ENCODE assay signal across 1 cellular context in the genomic region with DNA sequence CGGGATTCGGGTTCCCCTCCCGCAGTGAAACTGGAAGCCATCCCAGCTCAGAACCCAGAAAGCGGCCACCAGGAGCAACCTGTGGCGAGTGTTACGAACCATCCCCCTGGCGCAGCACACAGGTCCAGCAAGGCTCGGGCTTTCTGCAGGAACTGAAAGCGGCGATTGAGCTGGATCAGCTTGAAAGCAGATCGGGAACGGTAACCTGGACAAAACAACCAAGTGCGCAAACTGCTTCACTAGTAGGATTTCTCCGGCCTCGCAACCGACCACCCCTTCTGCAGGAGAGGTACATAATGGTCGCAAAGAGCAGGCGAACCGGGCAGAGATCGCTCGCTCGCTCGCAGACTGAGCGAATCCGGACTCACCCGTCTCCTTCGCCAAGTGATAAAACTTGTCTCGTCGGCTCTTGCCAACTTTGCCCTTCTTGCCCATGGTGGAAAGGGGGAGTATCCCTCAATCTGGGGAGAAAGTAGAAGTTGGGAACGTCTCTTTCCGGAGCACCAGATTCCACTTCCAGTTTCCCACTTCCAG.
TF ChIP-seq lines count a peak whose summit lies in the region.

No MANE protein-coding gene starts in this region.

TF ChIP-seq in K562, 482 proteins besides CTCF, POLR2A, EP300 and RAD21:
- TF ChIP-seq HDAC8 (tag; IDR thresholded peaks at IDR 0.05) (no peak), PHF20 (IDR thresholded peaks at IDR 0.05; ENCODE audit: partially characterized antibody) (no peak), ZBTB7A (IDR thresholded peaks at IDR 0.05; ENCODE audit: borderline replicate concordance, control insufficient read depth, low read depth, low read length) (0 out of 2 replicates have a peak, but pooled peaks have one; percentile 21), CHD2 (IDR thresholded peaks at IDR 0.05; ENCODE audit: low read depth, low read length) (no peak), SAP30 (IDR thresholded peaks at IDR 0.05; ENCODE audit: borderline replicate concordance, insufficient read depth, low read depth, low read length, poor library complexity, severe bottlenecking) (peak; percentile 92), ZBED1 (IDR thresholded peaks at IDR 0.05) (no peak), MYBL2 (IDR thresholded peaks at IDR 0.05; ENCODE audit: low read depth) (no peak), MYBL2 (CRISPR knock-in tag; IDR thresholded peaks at IDR 0.05; ENCODE audit: borderline replicate concordance) (no peak), ZNF695 (CRISPR knock-in tag; IDR thresholded peaks at IDR 0.05) (no peak), RBM17 (IDR thresholded peaks at IDR 0.05; ENCODE audit: borderline replicate concordance, low read depth, low read length) (no peak), TAF7 (tag; IDR thresholded peaks at IDR 0.05) (peak; percentile 70; the same call in 1 of the 2 replicates), NR2C2 (CRISPR knock-in tag; IDR thresholded peaks at IDR 0.05) (no peak), NR2C2 (tag; IDR thresholded peaks at IDR 0.05) (0 out of 2 replicates have a peak, but pooled peaks have one; percentile 94), BRD4 (IDR thresholded peaks at IDR 0.05) (0 out of 2 replicates have a peak, but pooled peaks have one; percentile 28), PHF8 (IDR thresholded peaks at IDR 0.05; ENCODE audit: borderline replicate concordance, low read length) (peak; percentile 77; the same call in 1 of the 2 replicates), SP1 (CRISPR knock-in tag; IDR thresholded peaks at IDR 0.05) (no peak), RBFOX2 (IDR thresholded peaks at IDR 0.05; ENCODE audit: low read depth, low read length) (no peak), GATA2 (CRISPR knock-in tag; IDR thresholded peaks at IDR 0.05) (no peak), ZNF586 (CRISPR knock-in tag; conservative IDR thresholded peaks at IDR 0.05) (no peak), CEBPG (CRISPR knock-in tag; IDR thresholded peaks at IDR 0.05) (0 out of 2 replicates have a peak, but pooled peaks have one; percentile 4), CEBPG (tag; conservative IDR thresholded peaks at IDR 0.05 in 1 of 2, IDR thresholded peaks at IDR 0.05 in 1 of 2) (no peak), CREB1 (IDR thresholded peaks at IDR 0.05) (no peak), CREB1 (CRISPR knock-in tag; IDR thresholded peaks at IDR 0.05) (peak; percentile 15), SIN3B (IDR thresholded peaks at IDR 0.05; ENCODE audit: low read depth) (no peak)
- TF ChIP-seq, protein P1, sequence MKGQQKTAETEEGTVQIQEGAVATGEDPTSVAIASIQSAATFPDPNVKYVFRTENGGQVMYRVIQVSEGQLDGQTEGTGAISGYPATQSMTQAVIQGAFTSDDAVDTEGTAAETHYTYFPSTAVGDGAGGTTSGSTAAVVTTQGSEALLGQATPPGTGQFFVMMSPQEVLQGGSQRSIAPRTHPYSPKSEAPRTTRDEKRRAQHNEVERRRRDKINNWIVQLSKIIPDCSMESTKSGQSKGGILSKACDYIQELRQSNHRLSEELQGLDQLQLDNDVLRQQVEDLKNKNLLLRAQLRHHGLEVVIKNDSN (CRISPR knock-in tag; IDR thresholded peaks at IDR 0.05): 0 out of 2 replicates have a peak, but pooled peaks have one; percentile 12
- TF ChIP-seq, protein P2, sequence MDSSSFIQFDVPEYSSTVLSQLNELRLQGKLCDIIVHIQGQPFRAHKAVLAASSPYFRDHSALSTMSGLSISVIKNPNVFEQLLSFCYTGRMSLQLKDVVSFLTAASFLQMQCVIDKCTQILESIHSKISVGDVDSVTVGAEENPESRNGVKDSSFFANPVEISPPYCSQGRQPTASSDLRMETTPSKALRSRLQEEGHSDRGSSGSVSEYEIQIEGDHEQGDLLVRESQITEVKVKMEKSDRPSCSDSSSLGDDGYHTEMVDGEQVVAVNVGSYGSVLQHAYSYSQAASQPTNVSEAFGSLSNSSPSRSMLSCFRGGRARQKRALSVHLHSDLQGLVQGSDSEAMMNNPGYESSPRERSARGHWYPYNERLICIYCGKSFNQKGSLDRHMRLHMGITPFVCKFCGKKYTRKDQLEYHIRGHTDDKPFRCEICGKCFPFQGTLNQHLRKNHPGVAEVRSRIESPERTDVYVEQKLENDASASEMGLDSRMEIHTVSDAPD (CRISPR knock-in tag; IDR thresholded peaks at IDR 0.05): peak; percentile 1; the same call in 1 of the 2 replicates
- TF ChIP-seq, protein P3, sequence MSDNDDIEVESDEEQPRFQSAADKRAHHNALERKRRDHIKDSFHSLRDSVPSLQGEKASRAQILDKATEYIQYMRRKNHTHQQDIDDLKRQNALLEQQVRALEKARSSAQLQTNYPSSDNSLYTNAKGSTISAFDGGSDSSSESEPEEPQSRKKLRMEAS (CRISPR knock-in tag; IDR thresholded peaks at IDR 0.05): peak; percentile 8; the same call in 1 of the 2 replicates
- TF ChIP-seq, protein P4, sequence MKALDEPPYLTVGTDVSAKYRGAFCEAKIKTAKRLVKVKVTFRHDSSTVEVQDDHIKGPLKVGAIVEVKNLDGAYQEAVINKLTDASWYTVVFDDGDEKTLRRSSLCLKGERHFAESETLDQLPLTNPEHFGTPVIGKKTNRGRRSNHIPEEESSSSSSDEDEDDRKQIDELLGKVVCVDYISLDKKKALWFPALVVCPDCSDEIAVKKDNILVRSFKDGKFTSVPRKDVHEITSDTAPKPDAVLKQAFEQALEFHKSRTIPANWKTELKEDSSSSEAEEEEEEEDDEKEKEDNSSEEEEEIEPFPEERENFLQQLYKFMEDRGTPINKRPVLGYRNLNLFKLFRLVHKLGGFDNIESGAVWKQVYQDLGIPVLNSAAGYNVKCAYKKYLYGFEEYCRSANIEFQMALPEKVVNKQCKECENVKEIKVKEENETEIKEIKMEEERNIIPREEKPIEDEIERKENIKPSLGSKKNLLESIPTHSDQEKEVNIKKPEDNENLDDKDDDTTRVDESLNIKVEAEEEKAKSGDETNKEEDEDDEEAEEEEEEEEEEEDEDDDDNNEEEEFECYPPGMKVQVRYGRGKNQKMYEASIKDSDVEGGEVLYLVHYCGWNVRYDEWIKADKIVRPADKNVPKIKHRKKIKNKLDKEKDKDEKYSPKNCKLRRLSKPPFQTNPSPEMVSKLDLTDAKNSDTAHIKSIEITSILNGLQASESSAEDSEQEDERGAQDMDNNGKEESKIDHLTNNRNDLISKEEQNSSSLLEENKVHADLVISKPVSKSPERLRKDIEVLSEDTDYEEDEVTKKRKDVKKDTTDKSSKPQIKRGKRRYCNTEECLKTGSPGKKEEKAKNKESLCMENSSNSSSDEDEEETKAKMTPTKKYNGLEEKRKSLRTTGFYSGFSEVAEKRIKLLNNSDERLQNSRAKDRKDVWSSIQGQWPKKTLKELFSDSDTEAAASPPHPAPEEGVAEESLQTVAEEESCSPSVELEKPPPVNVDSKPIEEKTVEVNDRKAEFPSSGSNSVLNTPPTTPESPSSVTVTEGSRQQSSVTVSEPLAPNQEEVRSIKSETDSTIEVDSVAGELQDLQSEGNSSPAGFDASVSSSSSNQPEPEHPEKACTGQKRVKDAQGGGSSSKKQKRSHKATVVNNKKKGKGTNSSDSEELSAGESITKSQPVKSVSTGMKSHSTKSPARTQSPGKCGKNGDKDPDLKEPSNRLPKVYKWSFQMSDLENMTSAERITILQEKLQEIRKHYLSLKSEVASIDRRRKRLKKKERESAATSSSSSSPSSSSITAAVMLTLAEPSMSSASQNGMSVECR (CRISPR knock-in tag; IDR thresholded peaks at IDR 0.05): peak; percentile 46; the same call in 1 of the 2 replicates
- TF ChIP-seq, protein P5, sequence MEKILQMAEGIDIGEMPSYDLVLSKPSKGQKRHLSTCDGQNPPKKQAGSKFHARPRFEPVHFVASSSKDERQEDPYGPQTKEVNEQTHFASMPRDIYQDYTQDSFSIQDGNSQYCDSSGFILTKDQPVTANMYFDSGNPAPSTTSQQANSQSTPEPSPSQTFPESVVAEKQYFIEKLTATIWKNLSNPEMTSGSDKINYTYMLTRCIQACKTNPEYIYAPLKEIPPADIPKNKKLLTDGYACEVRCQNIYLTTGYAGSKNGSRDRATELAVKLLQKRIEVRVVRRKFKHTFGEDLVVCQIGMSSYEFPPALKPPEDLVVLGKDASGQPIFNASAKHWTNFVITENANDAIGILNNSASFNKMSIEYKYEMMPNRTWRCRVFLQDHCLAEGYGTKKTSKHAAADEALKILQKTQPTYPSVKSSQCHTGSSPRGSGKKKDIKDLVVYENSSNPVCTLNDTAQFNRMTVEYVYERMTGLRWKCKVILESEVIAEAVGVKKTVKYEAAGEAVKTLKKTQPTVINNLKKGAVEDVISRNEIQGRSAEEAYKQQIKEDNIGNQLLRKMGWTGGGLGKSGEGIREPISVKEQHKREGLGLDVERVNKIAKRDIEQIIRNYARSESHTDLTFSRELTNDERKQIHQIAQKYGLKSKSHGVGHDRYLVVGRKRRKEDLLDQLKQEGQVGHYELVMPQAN (IDR thresholded peaks at IDR 0.05; ENCODE audit: borderline replicate concordance): peak; percentile 80; the same call in 1 of the 2 replicates
- TF ChIP-seq, protein P6, sequence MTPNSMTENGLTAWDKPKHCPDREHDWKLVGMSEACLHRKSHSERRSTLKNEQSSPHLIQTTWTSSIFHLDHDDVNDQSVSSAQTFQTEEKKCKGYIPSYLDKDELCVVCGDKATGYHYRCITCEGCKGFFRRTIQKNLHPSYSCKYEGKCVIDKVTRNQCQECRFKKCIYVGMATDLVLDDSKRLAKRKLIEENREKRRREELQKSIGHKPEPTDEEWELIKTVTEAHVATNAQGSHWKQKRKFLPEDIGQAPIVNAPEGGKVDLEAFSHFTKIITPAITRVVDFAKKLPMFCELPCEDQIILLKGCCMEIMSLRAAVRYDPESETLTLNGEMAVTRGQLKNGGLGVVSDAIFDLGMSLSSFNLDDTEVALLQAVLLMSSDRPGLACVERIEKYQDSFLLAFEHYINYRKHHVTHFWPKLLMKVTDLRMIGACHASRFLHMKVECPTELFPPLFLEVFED (CRISPR knock-in tag; conservative IDR thresholded peaks at IDR 0.05): no peak
- TF ChIP-seq, protein P7, sequence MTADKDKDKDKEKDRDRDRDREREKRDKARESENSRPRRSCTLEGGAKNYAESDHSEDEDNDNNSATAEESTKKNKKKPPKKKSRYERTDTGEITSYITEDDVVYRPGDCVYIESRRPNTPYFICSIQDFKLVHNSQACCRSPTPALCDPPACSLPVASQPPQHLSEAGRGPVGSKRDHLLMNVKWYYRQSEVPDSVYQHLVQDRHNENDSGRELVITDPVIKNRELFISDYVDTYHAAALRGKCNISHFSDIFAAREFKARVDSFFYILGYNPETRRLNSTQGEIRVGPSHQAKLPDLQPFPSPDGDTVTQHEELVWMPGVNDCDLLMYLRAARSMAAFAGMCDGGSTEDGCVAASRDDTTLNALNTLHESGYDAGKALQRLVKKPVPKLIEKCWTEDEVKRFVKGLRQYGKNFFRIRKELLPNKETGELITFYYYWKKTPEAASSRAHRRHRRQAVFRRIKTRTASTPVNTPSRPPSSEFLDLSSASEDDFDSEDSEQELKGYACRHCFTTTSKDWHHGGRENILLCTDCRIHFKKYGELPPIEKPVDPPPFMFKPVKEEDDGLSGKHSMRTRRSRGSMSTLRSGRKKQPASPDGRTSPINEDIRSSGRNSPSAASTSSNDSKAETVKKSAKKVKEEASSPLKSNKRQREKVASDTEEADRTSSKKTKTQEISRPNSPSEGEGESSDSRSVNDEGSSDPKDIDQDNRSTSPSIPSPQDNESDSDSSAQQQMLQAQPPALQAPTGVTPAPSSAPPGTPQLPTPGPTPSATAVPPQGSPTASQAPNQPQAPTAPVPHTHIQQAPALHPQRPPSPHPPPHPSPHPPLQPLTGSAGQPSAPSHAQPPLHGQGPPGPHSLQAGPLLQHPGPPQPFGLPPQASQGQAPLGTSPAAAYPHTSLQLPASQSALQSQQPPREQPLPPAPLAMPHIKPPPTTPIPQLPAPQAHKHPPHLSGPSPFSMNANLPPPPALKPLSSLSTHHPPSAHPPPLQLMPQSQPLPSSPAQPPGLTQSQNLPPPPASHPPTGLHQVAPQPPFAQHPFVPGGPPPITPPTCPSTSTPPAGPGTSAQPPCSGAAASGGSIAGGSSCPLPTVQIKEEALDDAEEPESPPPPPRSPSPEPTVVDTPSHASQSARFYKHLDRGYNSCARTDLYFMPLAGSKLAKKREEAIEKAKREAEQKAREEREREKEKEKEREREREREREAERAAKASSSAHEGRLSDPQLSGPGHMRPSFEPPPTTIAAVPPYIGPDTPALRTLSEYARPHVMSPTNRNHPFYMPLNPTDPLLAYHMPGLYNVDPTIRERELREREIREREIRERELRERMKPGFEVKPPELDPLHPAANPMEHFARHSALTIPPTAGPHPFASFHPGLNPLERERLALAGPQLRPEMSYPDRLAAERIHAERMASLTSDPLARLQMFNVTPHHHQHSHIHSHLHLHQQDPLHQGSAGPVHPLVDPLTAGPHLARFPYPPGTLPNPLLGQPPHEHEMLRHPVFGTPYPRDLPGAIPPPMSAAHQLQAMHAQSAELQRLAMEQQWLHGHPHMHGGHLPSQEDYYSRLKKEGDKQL (CRISPR knock-in tag; IDR thresholded peaks at IDR 0.05; ENCODE audit: borderline replicate concordance): no peak
